1 cellular context compared by ENCODE assay signal in genomic region chr9:5832543-5833529, GRCh38.
TF ChIP-seq lines count a peak whose summit lies in the region.

Gene ERMP1 (minus strand): TSS chr9:5833117. CDS start chr9:5833027, 90 bp downstream.

TF ChIP-seq in HepG2, 621 proteins besides CTCF, POLR2A, EP300 and RAD21 (continued from another document and continues in another):
- TF ChIP-seq RBFOX2 (IDR thresholded peaks at IDR 0.05; ENCODE audit: low read depth, low read length), result peak; percentile 97
- peak; percentile 76 for TF ChIP-seq HNRNPK (IDR thresholded peaks at IDR 0.05; ENCODE audit: low read depth, low read length, poor library complexity, severe bottlenecking)
- peak; percentile 87 for TF ChIP-seq ZSCAN25 (CRISPR knock-in tag; IDR thresholded peaks at IDR 0.05)
- no peak for TF ChIP-seq CEBPG (CRISPR knock-in tag; IDR thresholded peaks at IDR 0.05)
- TF ChIP-seq ZNF839 (CRISPR knock-in tag; IDR thresholded peaks at IDR 0.05; ENCODE audit: borderline replicate concordance), result no peak
- TF ChIP-seq KLF6 (CRISPR knock-in tag; IDR thresholded peaks at IDR 0.05), result peak; percentile 40; the same call in 1 of the 2 replicates
- peak; percentile 67; the same call in 1 of the 2 replicates for TF ChIP-seq DMAP1 (CRISPR knock-in tag; IDR thresholded peaks at IDR 0.05)
- peak; percentile 88 for TF ChIP-seq ZNF547 (CRISPR knock-in tag; IDR thresholded peaks at IDR 0.05)
- no peak; the same call in 1 of the 2 replicates for TF ChIP-seq AKAP8 (CRISPR knock-in tag; IDR thresholded peaks at IDR 0.05)
- TF ChIP-seq ZNF121 (CRISPR knock-in tag; IDR thresholded peaks at IDR 0.05), result no peak; the same call in 1 of the 2 replicates
- peak; percentile 87; the same call in 1 of the 2 replicates for TF ChIP-seq ZNF598 (CRISPR knock-in tag; IDR thresholded peaks at IDR 0.05; ENCODE audit: borderline replicate concordance)
- TF ChIP-seq, protein P1, sequence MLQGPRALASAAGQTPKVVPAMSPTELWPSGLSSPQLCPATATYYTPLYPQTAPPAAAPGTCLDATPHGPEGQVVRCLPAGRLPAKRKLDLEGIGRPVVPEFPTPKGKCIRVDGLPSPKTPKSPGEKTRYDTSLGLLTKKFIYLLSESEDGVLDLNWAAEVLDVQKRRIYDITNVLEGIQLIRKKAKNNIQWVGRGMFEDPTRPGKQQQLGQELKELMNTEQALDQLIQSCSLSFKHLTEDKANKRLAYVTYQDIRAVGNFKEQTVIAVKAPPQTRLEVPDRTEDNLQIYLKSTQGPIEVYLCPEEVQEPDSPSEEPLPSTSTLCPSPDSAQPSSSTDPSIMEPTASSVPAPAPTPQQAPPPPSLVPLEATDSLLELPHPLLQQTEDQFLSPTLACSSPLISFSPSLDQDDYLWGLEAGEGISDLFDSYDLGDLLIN (CRISPR knock-in tag; IDR thresholded peaks at IDR 0.05; ENCODE audit: borderline replicate concordance), result peak; percentile 87; the same call in 1 of the 2 replicates
- TF ChIP-seq ZNF704 (CRISPR knock-in tag; IDR thresholded peaks at IDR 0.05; ENCODE audit: borderline replicate concordance), result 0 out of 2 replicates have a peak, but pooled peaks have one; percentile 58
- TF ChIP-seq, protein P2, sequence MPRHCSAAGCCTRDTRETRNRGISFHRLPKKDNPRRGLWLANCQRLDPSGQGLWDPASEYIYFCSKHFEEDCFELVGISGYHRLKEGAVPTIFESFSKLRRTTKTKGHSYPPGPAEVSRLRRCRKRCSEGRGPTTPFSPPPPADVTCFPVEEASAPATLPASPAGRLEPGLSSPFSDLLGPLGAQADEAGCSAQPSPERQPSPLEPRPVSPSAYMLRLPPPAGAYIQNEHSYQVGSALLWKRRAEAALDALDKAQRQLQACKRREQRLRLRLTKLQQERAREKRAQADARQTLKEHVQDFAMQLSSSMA (CRISPR knock-in tag; IDR thresholded peaks at IDR 0.05), result no peak
- no peak for TF ChIP-seq ZNF432 (CRISPR knock-in tag; IDR thresholded peaks at IDR 0.05; ENCODE audit: borderline replicate concordance)
- peak; percentile 38; the same call in 1 of the 2 replicates for TF ChIP-seq CBX5 (CRISPR knock-in tag; IDR thresholded peaks at IDR 0.05; ENCODE audit: borderline replicate concordance)
- no peak for TF ChIP-seq FOXA1 (IDR thresholded peaks at IDR 0.05)
- peak; percentile 24; the same call in 1 of the 2 replicates for TF ChIP-seq FOXA1 (CRISPR knock-in tag; IDR thresholded peaks at IDR 0.05)
- TF ChIP-seq ZFAT (CRISPR knock-in tag; conservative IDR thresholded peaks at IDR 0.05), result peak; percentile 84
- TF ChIP-seq, protein P3, sequence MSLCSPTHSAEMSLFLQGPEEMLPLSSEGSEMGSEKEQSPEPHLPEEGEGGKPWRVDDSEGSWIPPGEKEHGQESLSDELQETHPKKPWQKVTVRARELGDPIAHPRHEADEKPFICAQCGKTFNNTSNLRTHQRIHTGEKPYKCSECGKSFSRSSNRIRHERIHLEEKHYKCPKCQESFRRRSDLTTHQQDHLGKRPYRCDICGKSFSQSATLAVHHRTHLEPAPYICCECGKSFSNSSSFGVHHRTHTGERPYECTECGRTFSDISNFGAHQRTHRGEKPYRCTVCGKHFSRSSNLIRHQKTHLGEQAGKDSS (CRISPR knock-in tag; IDR thresholded peaks at IDR 0.05; ENCODE audit: borderline replicate concordance, low read depth), result no peak
- no peak for TF ChIP-seq ZNF597 (CRISPR knock-in tag; IDR thresholded peaks at IDR 0.05)
- TF ChIP-seq, protein P4, sequence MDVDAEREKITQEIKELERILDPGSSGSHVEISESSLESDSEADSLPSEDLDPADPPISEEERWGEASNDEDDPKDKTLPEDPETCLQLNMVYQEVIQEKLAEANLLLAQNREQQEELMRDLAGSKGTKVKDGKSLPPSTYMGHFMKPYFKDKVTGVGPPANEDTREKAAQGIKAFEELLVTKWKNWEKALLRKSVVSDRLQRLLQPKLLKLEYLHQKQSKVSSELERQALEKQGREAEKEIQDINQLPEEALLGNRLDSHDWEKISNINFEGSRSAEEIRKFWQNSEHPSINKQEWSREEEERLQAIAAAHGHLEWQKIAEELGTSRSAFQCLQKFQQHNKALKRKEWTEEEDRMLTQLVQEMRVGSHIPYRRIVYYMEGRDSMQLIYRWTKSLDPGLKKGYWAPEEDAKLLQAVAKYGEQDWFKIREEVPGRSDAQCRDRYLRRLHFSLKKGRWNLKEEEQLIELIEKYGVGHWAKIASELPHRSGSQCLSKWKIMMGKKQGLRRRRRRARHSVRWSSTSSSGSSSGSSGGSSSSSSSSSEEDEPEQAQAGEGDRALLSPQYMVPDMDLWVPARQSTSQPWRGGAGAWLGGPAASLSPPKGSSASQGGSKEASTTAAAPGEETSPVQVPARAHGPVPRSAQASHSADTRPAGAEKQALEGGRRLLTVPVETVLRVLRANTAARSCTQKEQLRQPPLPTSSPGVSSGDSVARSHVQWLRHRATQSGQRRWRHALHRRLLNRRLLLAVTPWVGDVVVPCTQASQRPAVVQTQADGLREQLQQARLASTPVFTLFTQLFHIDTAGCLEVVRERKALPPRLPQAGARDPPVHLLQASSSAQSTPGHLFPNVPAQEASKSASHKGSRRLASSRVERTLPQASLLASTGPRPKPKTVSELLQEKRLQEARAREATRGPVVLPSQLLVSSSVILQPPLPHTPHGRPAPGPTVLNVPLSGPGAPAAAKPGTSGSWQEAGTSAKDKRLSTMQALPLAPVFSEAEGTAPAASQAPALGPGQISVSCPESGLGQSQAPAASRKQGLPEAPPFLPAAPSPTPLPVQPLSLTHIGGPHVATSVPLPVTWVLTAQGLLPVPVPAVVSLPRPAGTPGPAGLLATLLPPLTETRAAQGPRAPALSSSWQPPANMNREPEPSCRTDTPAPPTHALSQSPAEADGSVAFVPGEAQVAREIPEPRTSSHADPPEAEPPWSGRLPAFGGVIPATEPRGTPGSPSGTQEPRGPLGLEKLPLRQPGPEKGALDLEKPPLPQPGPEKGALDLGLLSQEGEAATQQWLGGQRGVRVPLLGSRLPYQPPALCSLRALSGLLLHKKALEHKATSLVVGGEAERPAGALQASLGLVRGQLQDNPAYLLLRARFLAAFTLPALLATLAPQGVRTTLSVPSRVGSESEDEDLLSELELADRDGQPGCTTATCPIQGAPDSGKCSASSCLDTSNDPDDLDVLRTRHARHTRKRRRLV (CRISPR knock-in tag; IDR thresholded peaks at IDR 0.05), result no peak; the same call in 1 of the 2 replicates
- peak; percentile 64; the same call in 1 of the 2 replicates for TF ChIP-seq ZNF772 (CRISPR knock-in tag; IDR thresholded peaks at IDR 0.05)
- peak; percentile 97 for TF ChIP-seq ZNF275 (CRISPR knock-in tag; IDR thresholded peaks at IDR 0.05; ENCODE audit: borderline replicate concordance)
- peak; percentile 83; the same call in 1 of the 2 replicates for TF ChIP-seq TEF (CRISPR knock-in tag; IDR thresholded peaks at IDR 0.05)
- TF ChIP-seq MTA3 (CRISPR knock-in tag; IDR thresholded peaks at IDR 0.05), result no peak
- TF ChIP-seq RFXAP (CRISPR knock-in tag; IDR thresholded peaks at IDR 0.05; ENCODE audit: borderline replicate concordance), result peak; percentile 52; the same call in 1 of the 2 replicates
- TF ChIP-seq RERE (CRISPR knock-in tag; IDR thresholded peaks at IDR 0.05; ENCODE audit: low read depth), result peak; percentile 49; the same call in 1 of the 2 replicates
- peak; percentile 57; the same call in 1 of the 2 replicates for TF ChIP-seq FOXA3 (CRISPR knock-in tag; IDR thresholded peaks at IDR 0.05)
- TF ChIP-seq TFDP2 (CRISPR knock-in tag; IDR thresholded peaks at IDR 0.05), result peak; percentile 86
- TF ChIP-seq ZNF552 (CRISPR knock-in tag; IDR thresholded peaks at IDR 0.05; ENCODE audit: borderline replicate concordance), result peak; percentile 51; the same call in 1 of the 2 replicates
- peak; percentile 95 for TF ChIP-seq AGO2 (optimal IDR thresholded peaks at IDR 0.05; ENCODE audit: low read depth, low read length)
- TF ChIP-seq, protein P5, sequence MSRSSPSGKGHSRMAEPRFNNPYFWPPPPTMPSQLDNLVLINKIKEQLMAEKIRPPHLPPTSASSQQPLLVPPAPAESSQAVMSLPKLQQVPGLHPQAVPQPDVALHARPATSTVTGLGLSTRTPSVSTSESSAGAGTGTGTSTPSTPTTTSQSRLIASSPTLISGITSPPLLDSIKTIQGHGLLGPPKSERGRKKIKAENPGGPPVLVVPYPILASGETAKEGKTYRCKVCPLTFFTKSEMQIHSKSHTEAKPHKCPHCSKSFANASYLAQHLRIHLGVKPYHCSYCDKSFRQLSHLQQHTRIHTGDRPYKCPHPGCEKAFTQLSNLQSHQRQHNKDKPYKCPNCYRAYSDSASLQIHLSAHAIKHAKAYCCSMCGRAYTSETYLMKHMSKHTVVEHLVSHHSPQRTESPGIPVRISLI (CRISPR knock-in tag; IDR thresholded peaks at IDR 0.05; ENCODE audit: borderline replicate concordance), result no peak
- peak; percentile 80 for TF ChIP-seq TBX2 (CRISPR knock-in tag; IDR thresholded peaks at IDR 0.05; ENCODE audit: borderline replicate concordance)
- TF ChIP-seq ZNF816 (CRISPR knock-in tag; IDR thresholded peaks at IDR 0.05; ENCODE audit: borderline replicate concordance), result peak; percentile 35; the same call in 1 of the 2 replicates
- TF ChIP-seq U2AF1 (optimal IDR thresholded peaks at IDR 0.05; ENCODE audit: low read depth, low read length), result peak; percentile 71
- TF ChIP-seq FOSL2 (CRISPR knock-in tag; IDR thresholded peaks at IDR 0.05), result peak; percentile 29; the same call in 1 of the 2 replicates
- no peak for TF ChIP-seq GTF2F1 (IDR thresholded peaks at IDR 0.05; ENCODE audit: low read length)
- TF ChIP-seq ZNF367 (CRISPR knock-in tag; IDR thresholded peaks at IDR 0.05; ENCODE audit: borderline replicate concordance), result peak; percentile 97; the same call in 1 of the 2 replicates
- no peak for TF ChIP-seq ZFP36L2 (CRISPR knock-in tag; IDR thresholded peaks at IDR 0.05)
